Comparison of ENCODE assay signal across 8 cellular contexts in genomic region chr1:147046511-147047394, GRCh38.
DNase-seq lines count a peak whose midpoint lies in the region; ATAC-seq, FAIRE-seq and TF ChIP-seq lines count a peak whose summit lies in the region.
"Not testable (repeated sequence)": the region's sequence is repeated elsewhere in the genome, so short reads cannot be mapped to it uniquely, and the experiment has no call there.

No MANE protein-coding gene starts in this region.

- not testable (repeated sequence) for H3K36me3 Mint-ChIP-seq in CD8-positive, alpha-beta T cell; T-helper 2 cell treated with Interferon-gamma antibody and Interleukin-4, amounts not matched to agents 5 μg/mL and 100 μg/mL, for 36 hours (ENCODE audit: low read depth); activated T-helper 2 cell treated with anti-CD3 and anti-CD28 coated beads, Interferon-gamma antibody, Interleukin-2, Interleukin-4, amounts not matched to agents 10 μg/mL and 5 μg/mL and 100 μg/mL, durations not matched to agents 14 hours and 24 hours and 36 hours (ENCODE audit: low read depth)

- FAIRE-seq in endometrium (lab: Jason Lieb, UNC) = peak; percentile 54

- peaks cover 13% of the 10 kb centered on the region for H3K4me1 ChIP-seq in CD8-positive, alpha-beta T cell (ENCODE audit: insufficient read depth, low read length)

- not testable (repeated sequence) for H3K27me3 ChIP-seq in CD8-positive, alpha-beta T cell (ENCODE audit: insufficient read depth, low read length)

- peak overlapping the region; percentile 85 for H3K27ac Mint-ChIP-seq in CD8-positive, alpha-beta T cell
- peak overlapping the region; percentile 72 for H3K27ac Mint-ChIP-seq in T-helper 2 cell treated with Interferon-gamma antibody and Interleukin-4, amounts not matched to agents 5 μg/mL and 100 μg/mL, for 36 hours
- peak overlapping the region; percentile 34 for H3K27ac Mint-ChIP-seq in activated T-helper 2 cell treated with anti-CD3 and anti-CD28 coated beads, Interferon-gamma antibody, Interleukin-2, Interleukin-4, amounts not matched to agents 10 μg/mL and 5 μg/mL and 100 μg/mL, durations not matched to agents 14 hours and 24 hours and 36 hours

- not testable (repeated sequence) for H3K4me3 ChIP-seq in CD8-positive, alpha-beta T cell (ENCODE audit: low read depth, low read length); Jurkat, Clone E6-1 (ENCODE audit: low read length)

- H3K36me3 ChIP-seq in CD8-positive, alpha-beta T cell (ENCODE audit: insufficient read depth, low read length) = not testable (repeated sequence)

- POLR2A ChIA-PET in CD8-positive, alpha-beta T cell (lab: Charles Lee) = interaction anchor here (2.4 kb wide), 1 partner anchor 38 kb away, joined by 10 read pairs; no protein-coding TSS in a partner anchor

- not testable (repeated sequence) for TF ChIP-seq CTCF in CD8-positive, alpha-beta T cell (IDR thresholded peaks at IDR 0.05)

- peaks cover 33% of the 10 kb centered on the region for H3K4me1 Mint-ChIP-seq in CD8-positive, alpha-beta T cell (ENCODE audit: low read depth)
- H3K4me1 Mint-ChIP-seq in T-helper 2 cell treated with Interferon-gamma antibody and Interleukin-4, amounts not matched to agents 5 μg/mL and 100 μg/mL, for 36 hours (ENCODE audit: low read depth) = peaks cover 34% of the 10 kb centered on the region
- H3K4me1 Mint-ChIP-seq in activated T-helper 2 cell treated with anti-CD3 and anti-CD28 coated beads, Interferon-gamma antibody, Interleukin-2, Interleukin-4, amounts not matched to agents 10 μg/mL and 5 μg/mL and 100 μg/mL, durations not matched to agents 14 hours and 24 hours and 36 hours (ENCODE audit: low read depth) = peaks cover 33% of the 10 kb centered on the region

- ATAC-seq in CD8-positive, alpha-beta T cell = not testable (repeated sequence)
- ATAC-seq in GM18873 (IDR thresholded peaks at IDR 0.05; ENCODE audit: low FRiP score, unreplicated experiment) (peak; percentile 50), HG02759 (IDR thresholded peaks at IDR 0.05; ENCODE audit: unreplicated experiment) (peak; percentile 58)
- peak; percentile 71 for ATAC-seq in stimulated activated naive CD8-positive, alpha-beta T cell treated with anti-CD3 and anti-CD28 coated beads, Interleukin-15, Interleukin-2, amounts not matched to agents 100 U/mL and 50 U/mL, for 24 hours

- CTCF ChIA-PET in CD8-positive, alpha-beta T cell (lab: Charles Lee) = not testable (repeated sequence)

- H3K4me3 Mint-ChIP-seq in CD8-positive, alpha-beta T cell = peak overlapping the region; percentile 54
- peak overlapping the region; percentile 57 for H3K4me3 Mint-ChIP-seq in T-helper 2 cell treated with Interferon-gamma antibody and Interleukin-4, amounts not matched to agents 5 μg/mL and 100 μg/mL, for 36 hours
- H3K4me3 Mint-ChIP-seq in activated T-helper 2 cell treated with anti-CD3 and anti-CD28 coated beads, Interferon-gamma antibody, Interleukin-2, Interleukin-4, amounts not matched to agents 10 μg/mL and 5 μg/mL and 100 μg/mL, durations not matched to agents 14 hours and 24 hours and 36 hours (ENCODE audit: low read depth) = peak overlapping the region; percentile 37

- H3K27me3 Mint-ChIP-seq in CD8-positive, alpha-beta T cell (ENCODE audit: low read depth) = not testable (repeated sequence)
- peaks cover 23% of the 10 kb centered on the region for H3K27me3 Mint-ChIP-seq in T-helper 2 cell treated with Interferon-gamma antibody and Interleukin-4, amounts not matched to agents 5 μg/mL and 100 μg/mL, for 36 hours (ENCODE audit: low read depth)
- peaks cover 22% of the 10 kb centered on the region for H3K27me3 Mint-ChIP-seq in activated T-helper 2 cell treated with anti-CD3 and anti-CD28 coated beads, Interferon-gamma antibody, Interleukin-2, Interleukin-4, amounts not matched to agents 10 μg/mL and 5 μg/mL and 100 μg/mL, durations not matched to agents 14 hours and 24 hours and 36 hours (ENCODE audit: low read depth)

- H3K9me3 Mint-ChIP-seq in CD8-positive, alpha-beta T cell; T-helper 2 cell treated with Interferon-gamma antibody and Interleukin-4, amounts not matched to agents 5 μg/mL and 100 μg/mL, for 36 hours; activated T-helper 2 cell treated with anti-CD3 and anti-CD28 coated beads, Interferon-gamma antibody, Interleukin-2, Interleukin-4, amounts not matched to agents 10 μg/mL and 5 μg/mL and 100 μg/mL, durations not matched to agents 14 hours and 24 hours and 36 hours: not testable (repeated sequence)

- H3K9me3 ChIP-seq in CD8-positive, alpha-beta T cell (ENCODE audit: low read length) = not testable (repeated sequence)

- intact Hi-C loops in CD8-positive, alpha-beta T cell (cut with DNase I, micrococcal nuclease); activated T-helper 2 cell treated with anti-CD3 and anti-CD28 coated beads, Interferon-gamma antibody, Interleukin-2, Interleukin-4, amounts not matched to agents 10 μg/mL and 5 μg/mL and 100 μg/mL, durations not matched to agents 14 hours and 24 hours and 36 hours (cut with micrococcal nuclease): not testable (repeated sequence)

- not testable (repeated sequence) for H3K27ac ChIP-seq in CD8-positive, alpha-beta T cell (ENCODE audit: low read depth, low read length)

- not testable (repeated sequence) for DNase-seq in CD8-positive, alpha-beta T cell; T-helper 2 cell treated with Interferon-gamma antibody and Interleukin-4, amounts not matched to agents 5 μg/mL and 100 μg/mL, for 36 hours (ENCODE audit: low spot score); activated T-helper 2 cell treated with anti-CD3 and anti-CD28 coated beads, Interferon-gamma antibody, Interleukin-2, Interleukin-4, amounts not matched to agents 10 μg/mL and 5 μg/mL and 100 μg/mL, durations not matched to agents 14 hours and 24 hours and 36 hours (ENCODE audit: low spot score); stimulated activated naive CD8-positive, alpha-beta T cell treated with anti-CD3 and anti-CD28 coated beads, Interleukin-15, Interleukin-2, amounts not matched to agents 100 U/mL and 50 U/mL, for 24 hours
- peak; percentile 38 for DNase-seq in Jurkat, Clone E6-1 (ENCODE audit: low read depth, low spot score)

Comparison
In these comparisons a context has a peak if more than half of its experiments do, and no peak if none do; other contexts are left out.
1. H3K27ac Mint-ChIP-seq: peak in every context shown above with its lines; median percentile 85 in CD8-positive, alpha-beta T cell; 72 in T-helper 2 cell treated with Interferon-gamma antibody and Interleukin-4, amounts not matched to agents 5 μg/mL and 100 μg/mL, for 36 hours; 34 in activated T-helper 2 cell treated with anti-CD3 and anti-CD28 coated beads, Interferon-gamma antibody, Interleukin-2, Interleukin-4, amounts not matched to agents 10 μg/mL and 5 μg/mL and 100 μg/mL, durations not matched to agents 14 hours and 24 hours and 36 hours.